ENCODE assay signal across 18 cellular contexts in the genomic region with DNA sequence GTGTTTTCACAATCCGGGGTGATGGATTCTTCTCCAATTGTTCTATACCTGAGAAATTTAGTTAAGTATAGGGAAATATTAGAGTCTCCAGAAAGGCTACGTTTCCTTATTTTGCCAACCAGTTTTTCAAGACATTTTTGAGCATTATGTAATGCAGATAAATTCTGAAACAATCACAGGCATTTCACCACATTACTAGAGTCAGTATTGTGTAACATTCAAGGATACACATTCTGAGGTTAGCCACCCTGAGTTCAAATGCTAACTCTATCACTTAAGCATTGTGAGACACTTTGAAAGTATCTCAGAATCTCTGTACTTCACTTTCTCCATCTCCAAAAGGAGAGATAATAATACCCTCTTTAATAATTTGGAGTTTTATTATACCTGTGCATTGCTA. TPM values are rescaled to one million over a fixed set of nuclear protein-coding genes. Genes with fewer than 3 reads are reported as not detected.
DNase-seq lines count a peak whose midpoint lies in the region; ATAC-seq and TF ChIP-seq lines count a peak whose summit lies in the region.
"Had no signal": no experiment of that assay in that cellular context is flagged by ENCODE, and none has a peak within 500 bp of the region (broad histone marks: within the 10 kb centered on the region; RNA-seq: fewer than 3 reads in every experiment).

No MANE protein-coding gene starts in this region.

- H3K9me2 ChIP-seq in SK-N-SH: no peaks in the 10 kb centered on the region

- H2AFZ ChIP-seq in SK-N-SH (ENCODE audit: low read depth) (no peak overlapping the region), fibroblast of lung (ENCODE audit: low read length) (no peak overlapping the region)
- H2AFZ ChIP-seq: hepatocyte had no signal

- H3K9me3 ChIP-seq in SK-N-SH (no peaks in the 10 kb centered on the region), fibroblast of lung (ENCODE audit: control insufficient read depth, insufficient read depth, low read depth, low read length) (no peaks in the 10 kb centered on the region)
- H3K9me3 ChIP-seq: BE2C had no signal

- no peaks in the 10 kb centered on the region for H3K79me2 ChIP-seq in SK-N-SH (ENCODE audit: insufficient read depth)
- no peaks in the 10 kb centered on the region for H3K79me2 ChIP-seq in fibroblast of lung (ENCODE audit: control insufficient read depth, insufficient read depth, low read length)
- H3K79me2 ChIP-seq: hepatocyte had no signal

- no peaks in the 10 kb centered on the region; a peak in 1 of 4 replicates for H3K4me1 ChIP-seq in SK-N-SH (ENCODE audit: control insufficient read depth in 1 of 2, insufficient read depth in 2 of 2, low read depth in 1 of 2, low read length in 1 of 2)
- no peaks in the 10 kb centered on the region for H3K4me1 ChIP-seq in fibroblast of lung (ENCODE audit: control insufficient read depth, extremely low read depth, insufficient read depth, low read length)
- H3K4me1 ChIP-seq: BE2C had no signal

- no peak overlapping the region for H3K9ac ChIP-seq in SK-N-SH
- no peak overlapping the region for H3K9ac ChIP-seq in fibroblast of lung (ENCODE audit: insufficient read depth, low read length)

- 24% methylated on average over 2 of the region's 2 CpGs for WGBS in SK-N-SH (ENCODE audit: low lambda C conversion rate)

- no peak for TF ChIP-seq EP300 in SK-N-SH (IDR thresholded peaks at IDR 0.05; ENCODE audit: borderline replicate concordance in 1 of 2, low read depth in 1 of 2, low read length in 1 of 2)

- ATAC-seq in sciatic nerve: peak; percentile 52
- no peak for ATAC-seq in HG03095 (IDR thresholded peaks at IDR 0.05; ENCODE audit: unreplicated experiment)
- ATAC-seq in HG02973 (IDR thresholded peaks at IDR 0.05; ENCODE audit: unreplicated experiment): no peak
- ATAC-seq: K562, left colon had no signal

- H3K27ac ChIP-seq in SK-N-SH (ENCODE audit: low read depth in 2 of 2, low read length in 1 of 2): peak overlapping the region; percentile 16 to 26; a peak in 3 of 4 replicates
- no peak overlapping the region for H3K27ac ChIP-seq in fibroblast of lung (ENCODE audit: insufficient read depth, low read length)
- H3K27ac ChIP-seq: hepatocyte had no signal

- no peaks in the 10 kb centered on the region for H4K20me1 ChIP-seq in SK-N-SH (ENCODE audit: insufficient read depth)
- H4K20me1 ChIP-seq in fibroblast of lung (ENCODE audit: control insufficient read depth, extremely low read depth, insufficient read depth, low read length): no peaks in the 10 kb centered on the region

- intact Hi-C loops in sciatic nerve (cut with DNase I): no loop called here

- H3K36me3 ChIP-seq in SK-N-SH (replicated peaks in 1 of 2; ENCODE audit: control insufficient read depth in 1 of 2, insufficient read depth in 2 of 2, low read length in 1 of 2) (peaks cover 2 to 20% of the 10 kb centered on the region in 2 experiments), fibroblast of lung (ENCODE audit: control insufficient read depth, insufficient read depth, low read length) (no peaks in the 10 kb centered on the region)
- H3K36me3 ChIP-seq: BE2C, stomach had no signal

- TF ChIP-seq CTCF in SK-N-SH (IDR thresholded peaks at IDR 0.05): no peak
- TF ChIP-seq CTCF in fibroblast of lung (conservative IDR thresholded peaks at IDR 0.05 in 1 of 2, IDR thresholded peaks at IDR 0.05 in 1 of 2; ENCODE audit: low read depth in 1 of 2, low read length in 2 of 2): no peak

- POLR2A ChIA-PET in SK-N-SH (lab: Yijun Ruan, JAX): no interaction called here

- H3K4me3 ChIP-seq in SK-N-SH (ENCODE audit: low read depth in 2 of 2, low read length in 1 of 2) (no peak overlapping the region), fibroblast of lung (replicated peaks in 1 of 4; ENCODE audit: control extremely low read depth in 1 of 4, insufficient read depth in 1 of 4, low read depth in 3 of 4, low read length in 4 of 4) (no peak overlapping the region)
- H3K4me3 ChIP-seq: hepatocyte, K562, stomach had no signal

- H3K4me2 ChIP-seq in SK-N-SH (no peak overlapping the region), fibroblast of lung (ENCODE audit: extremely low read depth, insufficient read depth, low read length) (no peak overlapping the region)
- H3K4me2 ChIP-seq: hepatocyte had no signal

- TF ChIP-seq RAD21 in SK-N-SH (IDR thresholded peaks at IDR 0.05; ENCODE audit: low read length): no peak

- peak; percentile 21 to 28 for DNase-seq in Kasumi-1 (lab: John Stamatoyannopoulos, UW)
- DNase-seq in SK-N-SH: no peak
- peak; percentile 43 to 61 for DNase-seq in fibroblast of lung (ENCODE audit: low read depth in 2 of 2)
- no peak for DNase-seq in sciatic nerve (ENCODE audit: low spot score)
- no peak for DNase-seq in activated naive CD4-positive, alpha-beta T cell treated with anti-CD3 and anti-CD28 coated beads, Interleukin-2, amount 50 U/mL, for 16 hours
- no peak for DNase-seq in HK-2 (ENCODE audit: unreplicated experiment)
- DNase-seq: activated CD4-positive, alpha-beta T cell treated with anti-CD3 and anti-CD28 coated beads, Interleukin-2, amount 50 U/mL, for 4 hours; activated T-cell treated with anti-CD3 and anti-CD28 coated beads, Interleukin-2, amount 50 U/mL, for 24 hours; BE2C; left colon; NCI-H2227 treated with DMSO at 0.1 percent for 48 hours; stomach had no signal

- CTCF ChIA-PET in SK-N-SH (lab: Yijun Ruan, JAX): no interaction called here

- H3F3A ChIP-seq in SK-N-SH (replicated peaks; ENCODE audit: insufficient read depth): peaks cover 12% of the 10 kb centered on the region

- no peaks in the 10 kb centered on the region for H3K27me3 ChIP-seq in SK-N-SH (ENCODE audit: insufficient read depth)
- no peaks in the 10 kb centered on the region for H3K27me3 ChIP-seq in fibroblast of lung (ENCODE audit: control insufficient read depth, insufficient read depth, low read length)
- H3K27me3 ChIP-seq: BE2C, hepatocyte, stomach had no signal

TF ChIP-seq in SK-N-SH, 30 proteins besides CTCF, POLR2A, EP300 and RAD21:
- TF ChIP-seq FOXM1 (IDR thresholded peaks at IDR 0.05; ENCODE audit: low read depth): no peak
- TF ChIP-seq MEF2A (IDR thresholded peaks at IDR 0.05; ENCODE audit: borderline replicate concordance, low read depth): no peak
- no peak for TF ChIP-seq ELF1 (IDR thresholded peaks at IDR 0.05)
- no peak for TF ChIP-seq RCOR1 (IDR thresholded peaks at IDR 0.05; ENCODE audit: low read length)
- no peak for TF ChIP-seq MAX (IDR thresholded peaks at IDR 0.05; ENCODE audit: low read depth)
- no peak for TF ChIP-seq RXRA (IDR thresholded peaks at IDR 0.05; ENCODE audit: borderline replicate concordance, low read depth)
- no peak for TF ChIP-seq NFIC (IDR thresholded peaks at IDR 0.05; ENCODE audit: borderline replicate concordance)
- no peak for TF ChIP-seq USF2 (IDR thresholded peaks at IDR 0.05; ENCODE audit: borderline replicate concordance, low read depth, low read length)
- TF ChIP-seq, protein P1, sequence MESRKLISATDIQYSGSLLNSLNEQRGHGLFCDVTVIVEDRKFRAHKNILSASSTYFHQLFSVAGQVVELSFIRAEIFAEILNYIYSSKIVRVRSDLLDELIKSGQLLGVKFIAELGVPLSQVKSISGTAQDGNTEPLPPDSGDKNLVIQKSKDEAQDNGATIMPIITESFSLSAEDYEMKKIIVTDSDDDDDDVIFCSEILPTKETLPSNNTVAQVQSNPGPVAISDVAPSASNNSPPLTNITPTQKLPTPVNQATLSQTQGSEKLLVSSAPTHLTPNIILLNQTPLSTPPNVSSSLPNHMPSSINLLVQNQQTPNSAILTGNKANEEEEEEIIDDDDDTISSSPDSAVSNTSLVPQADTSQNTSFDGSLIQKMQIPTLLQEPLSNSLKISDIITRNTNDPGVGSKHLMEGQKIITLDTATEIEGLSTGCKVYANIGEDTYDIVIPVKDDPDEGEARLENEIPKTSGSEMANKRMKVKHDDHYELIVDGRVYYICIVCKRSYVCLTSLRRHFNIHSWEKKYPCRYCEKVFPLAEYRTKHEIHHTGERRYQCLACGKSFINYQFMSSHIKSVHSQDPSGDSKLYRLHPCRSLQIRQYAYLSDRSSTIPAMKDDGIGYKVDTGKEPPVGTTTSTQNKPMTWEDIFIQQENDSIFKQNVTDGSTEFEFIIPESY (IDR thresholded peaks at IDR 0.05; ENCODE audit: borderline replicate concordance, low read depth): no peak
- TF ChIP-seq SMC3 (IDR thresholded peaks at IDR 0.05; ENCODE audit: low read depth, low read length): no peak
- no peak for TF ChIP-seq RFX5 (IDR thresholded peaks at IDR 0.05; ENCODE audit: low read length)
- TF ChIP-seq PBX3 (IDR thresholded peaks at IDR 0.05): no peak
- no peak for TF ChIP-seq TEAD4 (IDR thresholded peaks at IDR 0.05; ENCODE audit: borderline replicate concordance, insufficient read depth)

RNA-seq across cellular contexts. Expression of gene SULT1B1, which starts 10.6 kb away (rescaled TPM):
- polyA plus RNA-seq in SK-N-SH (2012; rRNA removed) (14.7 and 22.4 TPM in 2 replicates), fibroblast of lung (0.03 and 0.05 TPM in 2 replicates)
- polyA plus RNA-seq in SK-N-SH (2012; cell fraction: cytosol; rRNA removed): 20.7 and 28.2 TPM in 2 replicates
- 12.9 and 33.9 TPM in 2 replicates for polyA plus RNA-seq in SK-N-SH (2012; cell fraction: nucleus; rRNA removed)
- total RNA-seq in fibroblast of lung (not detected in 2 replicates), sciatic nerve (1.3 TPM)
- 0.02 and 0.15 TPM in 2 replicates for polyA plus RNA-seq in fibroblast of lung (2012)
- not detected in 2 replicates for polyA minus RNA-seq in fibroblast of lung (ENCODE audit: low replicate concordance)
- total RNA-seq: epithelial cell of proximal tubule, SK-MEL-5 had no signal
- polyA plus RNA-seq: K562 had no signal

Comparison
In these comparisons a context has a peak if more than half of its experiments do, and no peak if none do; other contexts are left out.
1. DNase-seq: peak in Kasumi-1 (2 of 2) and fibroblast of lung (2 of 2); none in SK-N-SH (single experiment), sciatic nerve (single experiment), activated naive CD4-positive, alpha-beta T cell treated with anti-CD3 and anti-CD28 coated beads, Interleukin-2, amount 50 U/mL, for 16 hours (single experiment) and HK-2 (single experiment).